23 cellular contexts compared by ENCODE assay signal in the genomic region with DNA sequence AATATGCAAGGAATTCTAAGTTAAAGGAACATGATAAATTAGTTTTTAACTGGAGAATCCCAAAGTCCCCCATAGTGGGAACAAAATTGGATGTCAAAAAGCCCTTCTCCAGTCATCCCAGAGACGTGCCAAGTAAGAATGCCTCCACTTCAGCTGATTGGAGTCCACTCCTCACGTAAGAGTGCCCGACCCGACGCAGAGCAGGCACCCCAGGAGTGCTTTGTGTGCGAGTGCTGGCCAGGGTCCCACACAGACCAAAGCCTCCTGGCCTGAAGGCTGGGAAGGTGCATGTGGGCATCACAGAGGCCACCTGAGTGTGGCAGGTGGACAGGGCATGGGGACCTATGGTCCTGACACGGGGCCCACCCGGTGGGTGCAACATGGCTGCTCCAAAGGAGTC.
"Had no signal": no experiment of that assay in that cellular context is flagged by ENCODE, and none has a peak within 500 bp of the region (broad histone marks: within the 10 kb centered on the region; RNA-seq: fewer than 3 reads in every experiment).

No MANE protein-coding gene starts in this region.

- H3K9me3 ChIP-seq: esophagus muscularis mucosa, gastroesophageal sphincter, mucosa of descending colon, neutrophil, pancreas, spleen, stomach, thyroid gland, upper lobe of left lung, uterus had no signal

- DNase-seq: central memory CD4-positive, alpha-beta T cell; effector memory CD8-positive, alpha-beta T cell; glutamatergic neuron; islet precursor cell; mammary epithelial cell; mucosa of descending colon; pancreas; spleen; stimulated activated CD4-positive, alpha-beta T cell treated with anti-CD3 and anti-CD28 coated beads, Interleukin-15, amount 100 ng/mL, for 24 hours; stimulated activated CD4-positive, alpha-beta T cell treated with anti-CD3 and anti-CD28 coated beads, Interleukin-1b, Interleukin-23, amount 100 ng/mL, for 48 hours; stimulated activated CD4-positive, alpha-beta T cell treated with anti-CD3 and anti-CD28 coated beads, Interleukin-4, amount 100 ng/mL, for 24 hours; stomach; thyroid gland; upper lobe of left lung; uterus had no signal

- H3K4me3 Mint-ChIP-seq: effector memory CD8-positive, alpha-beta T cell; natural killer cell treated with Interleukin-12 subunit alpha and Interleukin-12 subunit beta and Interleukin-15 and Interleukin-18, amount 100 ng/mL, for 72 hours; stimulated activated memory B cell treated with anti-CD40 and anti-IgM and Interleukin-4, amounts not matched to agents 10 μg/mL and 1 μg/mL and 100 μg/mL, for 72 hours had no signal

- H3K27me3 Mint-ChIP-seq: natural killer cell treated with Interleukin-12 subunit alpha and Interleukin-12 subunit beta and Interleukin-15 and Interleukin-18, amount 100 ng/mL, for 72 hours; stimulated activated memory B cell treated with anti-CD40 and anti-IgM and Interleukin-4, amounts not matched to agents 10 μg/mL and 1 μg/mL and 100 μg/mL, for 72 hours had no signal

- H3K36me3 ChIP-seq: gastroesophageal sphincter, neutrophil, pancreas, spleen, stomach, thyroid gland, upper lobe of left lung, uterus had no signal

- ATAC-seq: effector memory CD8-positive, alpha-beta T cell; gastroesophageal sphincter; left lobe of liver; mucosa of descending colon; natural killer cell treated with Interleukin-12 subunit alpha and Interleukin-12 subunit beta and Interleukin-15 and Interleukin-18, amount 100 ng/mL, for 72 hours; stimulated activated memory B cell treated with anti-CD40 and anti-IgM and Interleukin-4, amounts not matched to agents 10 μg/mL and 1 μg/mL and 100 μg/mL, for 72 hours had no signal

- H3K27me3 ChIP-seq: esophagus muscularis mucosa, gastroesophageal sphincter, neutrophil, pancreas, stomach, thyroid gland, upper lobe of left lung, uterus had no signal

- H3K9me3 Mint-ChIP-seq: effector memory CD8-positive, alpha-beta T cell; natural killer cell treated with Interleukin-12 subunit alpha and Interleukin-12 subunit beta and Interleukin-15 and Interleukin-18, amount 100 ng/mL, for 72 hours; stimulated activated memory B cell treated with anti-CD40 and anti-IgM and Interleukin-4, amounts not matched to agents 10 μg/mL and 1 μg/mL and 100 μg/mL, for 72 hours had no signal

- H3K27ac Mint-ChIP-seq: effector memory CD8-positive, alpha-beta T cell; natural killer cell treated with Interleukin-12 subunit alpha and Interleukin-12 subunit beta and Interleukin-15 and Interleukin-18, amount 100 ng/mL, for 72 hours; progenitor cell of endocrine pancreas; stimulated activated memory B cell treated with anti-CD40 and anti-IgM and Interleukin-4, amounts not matched to agents 10 μg/mL and 1 μg/mL and 100 μg/mL, for 72 hours had no signal

- H3K4me3 ChIP-seq: esophagus muscularis mucosa, gastroesophageal sphincter, mucosa of descending colon, pancreas, spleen, stomach, thyroid gland, upper lobe of left lung, uterus had no signal

- H3K4me1 Mint-ChIP-seq: stimulated activated memory B cell treated with anti-CD40 and anti-IgM and Interleukin-4, amounts not matched to agents 10 μg/mL and 1 μg/mL and 100 μg/mL, for 72 hours had no signal

- H3K27ac ChIP-seq: epithelial cell of prostate, neutrophil, pancreas, spleen, uterus had no signal

- H3K36me3 Mint-ChIP-seq: natural killer cell treated with Interleukin-12 subunit alpha and Interleukin-12 subunit beta and Interleukin-15 and Interleukin-18, amount 100 ng/mL, for 72 hours; stimulated activated memory B cell treated with anti-CD40 and anti-IgM and Interleukin-4, amounts not matched to agents 10 μg/mL and 1 μg/mL and 100 μg/mL, for 72 hours had no signal
